In the genomic region with DNA sequence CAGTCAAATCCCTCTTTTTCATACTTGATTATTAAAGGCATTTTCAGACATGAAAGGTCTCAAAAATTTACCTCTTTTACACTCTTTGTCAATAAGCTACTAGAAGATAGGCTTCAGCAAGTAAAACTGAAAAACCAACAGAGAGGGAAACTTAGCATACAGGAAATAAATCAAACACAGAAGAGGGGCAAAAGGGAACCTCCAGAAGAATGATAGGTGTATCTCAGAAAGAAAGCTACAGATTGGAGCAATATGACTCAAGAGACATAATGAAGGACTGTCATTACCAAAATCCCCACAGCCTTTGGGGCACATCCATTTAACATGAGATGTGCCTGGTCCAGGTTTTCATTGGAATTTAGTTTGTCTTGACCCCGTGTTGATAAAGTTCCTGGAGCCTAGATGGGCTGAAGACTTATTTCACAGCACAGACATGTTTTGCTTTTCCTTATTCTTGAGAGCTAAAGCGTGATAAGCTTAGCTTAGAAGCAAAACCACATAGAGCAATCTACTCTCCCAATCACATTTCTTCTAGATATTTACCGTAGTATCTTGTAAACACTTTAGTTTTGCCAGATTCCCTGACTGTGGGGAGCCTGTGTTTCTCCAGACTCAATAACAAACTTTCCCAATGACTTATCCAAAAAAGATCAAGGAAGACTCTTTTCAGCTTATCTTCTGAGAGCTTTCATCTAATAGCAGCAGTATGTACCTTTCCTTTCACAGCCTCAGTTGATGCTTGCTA, we compare ENCODE assay signal across 1 cellular context.
TF ChIP-seq lines count a peak whose summit lies in the region.

No MANE protein-coding gene starts in this region.

TF ChIP-seq in WTC11, 78 proteins besides CTCF, POLR2A, EP300 and RAD21 (continued from another document):
- TF ChIP-seq, protein P1, sequence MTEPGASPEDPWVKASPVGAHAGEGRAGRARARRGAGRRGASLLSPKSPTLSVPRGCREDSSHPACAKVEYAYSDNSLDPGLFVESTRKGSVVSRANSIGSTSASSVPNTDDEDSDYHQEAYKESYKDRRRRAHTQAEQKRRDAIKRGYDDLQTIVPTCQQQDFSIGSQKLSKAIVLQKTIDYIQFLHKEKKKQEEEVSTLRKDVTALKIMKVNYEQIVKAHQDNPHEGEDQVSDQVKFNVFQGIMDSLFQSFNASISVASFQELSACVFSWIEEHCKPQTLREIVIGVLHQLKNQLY (CRISPR knock-in tag; IDR thresholded peaks at IDR 0.05), result no peak
- TF ChIP-seq SMAD3 (CRISPR knock-in tag; IDR thresholded peaks at IDR 0.05; ENCODE audit: borderline replicate concordance) (no peak), ZNF263 (CRISPR knock-in tag; IDR thresholded peaks at IDR 0.05; ENCODE audit: low read depth) (no peak), FOXK1 (CRISPR knock-in tag; IDR thresholded peaks at IDR 0.05) (no peak), GTF2I (CRISPR knock-in tag; conservative IDR thresholded peaks at IDR 0.05) (no peak), ESRRA (CRISPR knock-in tag; IDR thresholded peaks at IDR 0.05; ENCODE audit: borderline replicate concordance) (no peak), KAT7 (CRISPR knock-in tag; IDR thresholded peaks at IDR 0.05; ENCODE audit: borderline replicate concordance) (no peak)
- TF ChIP-seq, protein P2, sequence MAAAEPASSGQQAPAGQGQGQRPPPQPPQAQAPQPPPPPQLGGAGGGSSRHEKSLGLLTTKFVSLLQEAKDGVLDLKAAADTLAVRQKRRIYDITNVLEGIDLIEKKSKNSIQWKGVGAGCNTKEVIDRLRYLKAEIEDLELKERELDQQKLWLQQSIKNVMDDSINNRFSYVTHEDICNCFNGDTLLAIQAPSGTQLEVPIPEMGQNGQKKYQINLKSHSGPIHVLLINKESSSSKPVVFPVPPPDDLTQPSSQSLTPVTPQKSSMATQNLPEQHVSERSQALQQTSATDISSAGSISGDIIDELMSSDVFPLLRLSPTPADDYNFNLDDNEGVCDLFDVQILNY (CRISPR knock-in tag; IDR thresholded peaks at IDR 0.05), result no peak
- TF ChIP-seq, protein P3, sequence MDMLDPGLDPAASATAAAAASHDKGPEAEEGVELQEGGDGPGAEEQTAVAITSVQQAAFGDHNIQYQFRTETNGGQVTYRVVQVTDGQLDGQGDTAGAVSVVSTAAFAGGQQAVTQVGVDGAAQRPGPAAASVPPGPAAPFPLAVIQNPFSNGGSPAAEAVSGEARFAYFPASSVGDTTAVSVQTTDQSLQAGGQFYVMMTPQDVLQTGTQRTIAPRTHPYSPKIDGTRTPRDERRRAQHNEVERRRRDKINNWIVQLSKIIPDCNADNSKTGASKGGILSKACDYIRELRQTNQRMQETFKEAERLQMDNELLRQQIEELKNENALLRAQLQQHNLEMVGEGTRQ (CRISPR knock-in tag; IDR thresholded peaks at IDR 0.05), result no peak
- TF ChIP-seq, protein P4, sequence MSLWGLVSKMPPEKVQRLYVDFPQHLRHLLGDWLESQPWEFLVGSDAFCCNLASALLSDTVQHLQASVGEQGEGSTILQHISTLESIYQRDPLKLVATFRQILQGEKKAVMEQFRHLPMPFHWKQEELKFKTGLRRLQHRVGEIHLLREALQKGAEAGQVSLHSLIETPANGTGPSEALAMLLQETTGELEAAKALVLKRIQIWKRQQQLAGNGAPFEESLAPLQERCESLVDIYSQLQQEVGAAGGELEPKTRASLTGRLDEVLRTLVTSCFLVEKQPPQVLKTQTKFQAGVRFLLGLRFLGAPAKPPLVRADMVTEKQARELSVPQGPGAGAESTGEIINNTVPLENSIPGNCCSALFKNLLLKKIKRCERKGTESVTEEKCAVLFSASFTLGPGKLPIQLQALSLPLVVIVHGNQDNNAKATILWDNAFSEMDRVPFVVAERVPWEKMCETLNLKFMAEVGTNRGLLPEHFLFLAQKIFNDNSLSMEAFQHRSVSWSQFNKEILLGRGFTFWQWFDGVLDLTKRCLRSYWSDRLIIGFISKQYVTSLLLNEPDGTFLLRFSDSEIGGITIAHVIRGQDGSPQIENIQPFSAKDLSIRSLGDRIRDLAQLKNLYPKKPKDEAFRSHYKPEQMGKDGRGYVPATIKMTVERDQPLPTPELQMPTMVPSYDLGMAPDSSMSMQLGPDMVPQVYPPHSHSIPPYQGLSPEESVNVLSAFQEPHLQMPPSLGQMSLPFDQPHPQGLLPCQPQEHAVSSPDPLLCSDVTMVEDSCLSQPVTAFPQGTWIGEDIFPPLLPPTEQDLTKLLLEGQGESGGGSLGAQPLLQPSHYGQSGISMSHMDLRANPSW (CRISPR knock-in tag; conservative IDR thresholded peaks at IDR 0.05; ENCODE audit: low read depth), result no peak
- TF ChIP-seq, protein P5, sequence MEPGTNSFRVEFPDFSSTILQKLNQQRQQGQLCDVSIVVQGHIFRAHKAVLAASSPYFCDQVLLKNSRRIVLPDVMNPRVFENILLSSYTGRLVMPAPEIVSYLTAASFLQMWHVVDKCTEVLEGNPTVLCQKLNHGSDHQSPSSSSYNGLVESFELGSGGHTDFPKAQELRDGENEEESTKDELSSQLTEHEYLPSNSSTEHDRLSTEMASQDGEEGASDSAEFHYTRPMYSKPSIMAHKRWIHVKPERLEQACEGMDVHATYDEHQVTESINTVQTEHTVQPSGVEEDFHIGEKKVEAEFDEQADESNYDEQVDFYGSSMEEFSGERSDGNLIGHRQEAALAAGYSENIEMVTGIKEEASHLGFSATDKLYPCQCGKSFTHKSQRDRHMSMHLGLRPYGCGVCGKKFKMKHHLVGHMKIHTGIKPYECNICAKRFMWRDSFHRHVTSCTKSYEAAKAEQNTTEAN (CRISPR knock-in tag; IDR thresholded peaks at IDR 0.05), result no peak
